In genomic region chr4:111268769-111269414, GRCh38 we compare ENCODE assay signal across 11 cellular contexts.
DNase-seq lines count a peak whose midpoint lies in the region; ATAC-seq and TF ChIP-seq lines count a peak whose summit lies in the region.
"Had no signal": no experiment of that assay in that cellular context is flagged by ENCODE, and none has a peak within 500 bp of the region (broad histone marks: within the 10 kb centered on the region; RNA-seq: fewer than 3 reads in every experiment).

No MANE protein-coding gene starts in this region.

- H3K36me3 ChIP-seq in MM.1S (replicated peaks; ENCODE audit: insufficient read depth, low read length) (no peaks in the 10 kb centered on the region), mesenchymal stem cell (ENCODE audit: control insufficient read depth in 1 of 2, insufficient read depth in 2 of 2, low read depth in 1 of 2, low read length in 2 of 2) (no peaks in the 10 kb centered on the region), BE2C (no peaks in the 10 kb centered on the region)

- no peak overlapping the region for H3K9ac ChIP-seq in MM.1S (ENCODE audit: low read length)
- H3K9ac ChIP-seq in mesenchymal stem cell (ENCODE audit: low read length): no peak overlapping the region

- H3K18ac ChIP-seq in mesenchymal stem cell (ENCODE audit: low read depth in 1 of 2, low read length in 2 of 2): no peak overlapping the region

- H3K4me3 Mint-ChIP-seq in stimulated activated naive CD8-positive, alpha-beta T cell treated with anti-CD3 and anti-CD28 coated beads, Interleukin-15, amount 100 ng/mL, for 72 hours: no peak overlapping the region
- H3K4me3 Mint-ChIP-seq: activated naive CD8-positive, alpha-beta T cell treated with anti-CD3 and anti-CD28 coated beads, Interleukin-2, amount 10 ng/mL, durations not matched to agents 7 days and 5 days had no signal

- H3K27ac ChIP-seq in MM.1S (ENCODE audit: low read length) (no peak overlapping the region), mesenchymal stem cell (ENCODE audit: low read length, poor library complexity, severe bottlenecking) (no peak overlapping the region)

- no peaks in the 10 kb centered on the region for H3K4me1 Mint-ChIP-seq in stimulated activated naive CD8-positive, alpha-beta T cell treated with anti-CD3 and anti-CD28 coated beads, Interleukin-15, amount 100 ng/mL, for 72 hours
- H3K4me1 Mint-ChIP-seq: activated naive CD8-positive, alpha-beta T cell treated with anti-CD3 and anti-CD28 coated beads, Interleukin-2, amount 10 ng/mL, durations not matched to agents 7 days and 5 days had no signal

- no peak overlapping the region for H3K14ac ChIP-seq in mesenchymal stem cell (ENCODE audit: low read length in 2 of 2)

- H3K27me3 Mint-ChIP-seq in stimulated activated naive CD8-positive, alpha-beta T cell treated with anti-CD3 and anti-CD28 coated beads, Interleukin-15, amount 100 ng/mL, for 72 hours: no peaks in the 10 kb centered on the region
- H3K27me3 Mint-ChIP-seq: activated naive CD8-positive, alpha-beta T cell treated with anti-CD3 and anti-CD28 coated beads, Interleukin-2, amount 10 ng/mL, durations not matched to agents 7 days and 5 days had no signal

- H3K9me3 Mint-ChIP-seq in stimulated activated naive CD8-positive, alpha-beta T cell treated with anti-CD3 and anti-CD28 coated beads, Interleukin-15, amount 100 ng/mL, for 72 hours: peaks cover 0 to 5% of the 10 kb centered on the region in 2 donors
- H3K9me3 Mint-ChIP-seq: activated naive CD8-positive, alpha-beta T cell treated with anti-CD3 and anti-CD28 coated beads, Interleukin-2, amount 10 ng/mL, durations not matched to agents 7 days and 5 days had no signal

- no peak overlapping the region for H3K27ac Mint-ChIP-seq in stimulated activated naive CD8-positive, alpha-beta T cell treated with anti-CD3 and anti-CD28 coated beads, Interleukin-15, amount 100 ng/mL, for 72 hours
- H3K27ac Mint-ChIP-seq: activated naive CD8-positive, alpha-beta T cell treated with anti-CD3 and anti-CD28 coated beads, Interleukin-2, amount 10 ng/mL, durations not matched to agents 7 days and 5 days had no signal

- no peak overlapping the region for H2BK12ac ChIP-seq in mesenchymal stem cell (ENCODE audit: low read length in 2 of 2)

- H3K4ac ChIP-seq in mesenchymal stem cell (ENCODE audit: low read depth in 1 of 2, low read length in 2 of 2): no peak overlapping the region

- CTCF ChIA-PET in HEK293T (lab: Yijun Ruan, JAX): no interaction called here

- H3K27me3 ChIP-seq in MM.1S (replicated peaks; ENCODE audit: insufficient read depth, low read length) (no peaks in the 10 kb centered on the region), mesenchymal stem cell (ENCODE audit: control insufficient read depth in 1 of 2, insufficient read depth in 1 of 2, low read length in 2 of 2) (peaks cover 0 to under 1% of the 10 kb centered on the region in 2 experiments), BE2C (no peaks in the 10 kb centered on the region; the same call in 1 of the 2 replicates)

- DNase-seq in GM12865 (ENCODE audit: low read depth) (peak; percentile 52), HEK293T (ENCODE audit: extremely low spot score) (no peak), MM.1S (peak; percentile 68), mesenchymal stem cell (peak; percentile 33), middle frontal gyrus (ENCODE audit: extremely low spot score, low spot score) (no peak), BE2C (no peak), DMS153 treated with DMSO at 0.1 percent for 48 hours (lab: John Stamatoyannopoulos, UW; ENCODE audit: unreplicated experiment) (no peak)
- DNase-seq in stimulated activated naive CD8-positive, alpha-beta T cell treated with anti-CD3 and anti-CD28 coated beads, Interleukin-15, amount 100 ng/mL, for 72 hours: no peak
- DNase-seq: activated naive CD8-positive, alpha-beta T cell treated with anti-CD3 and anti-CD28 coated beads, Interleukin-2, amount 10 ng/mL, durations not matched to agents 7 days and 5 days; NCI-H187; T-helper 9 cell had no signal

- no peak overlapping the region for H2AK5ac ChIP-seq in mesenchymal stem cell (ENCODE audit: low read length, severe bottlenecking)

- no peak overlapping the region for H4K91ac ChIP-seq in mesenchymal stem cell (ENCODE audit: low read length)

- no peaks in the 10 kb centered on the region; the same call in 1 of the 2 replicates for H3F3A ChIP-seq in MM.1S (ENCODE audit: insufficient read depth, low read length)

- H3K23ac ChIP-seq in mesenchymal stem cell (ENCODE audit: low read length in 2 of 2): no peak overlapping the region

- H3K79me2 ChIP-seq in MM.1S (ENCODE audit: low read length): no peaks in the 10 kb centered on the region

- no peaks in the 10 kb centered on the region for H4K20me1 ChIP-seq in MM.1S (ENCODE audit: insufficient read depth, low read length)

- no peak overlapping the region for H4K8ac ChIP-seq in mesenchymal stem cell (ENCODE audit: low read length)

- H2BK5ac ChIP-seq in mesenchymal stem cell (ENCODE audit: low read depth, low read length, poor library complexity, severe bottlenecking): no peak overlapping the region

- WGBS in mesenchymal stem cell: no CpG with 5 or more reads among the region's 2 CpGs

- peaks cover 37% of the 10 kb centered on the region for H3K4me1 ChIP-seq in MM.1S (ENCODE audit: low read length)
- H3K4me1 ChIP-seq in mesenchymal stem cell (ENCODE audit: control insufficient read depth, insufficient read depth, low read depth, low read length): no peaks in the 10 kb centered on the region
- H3K4me1 ChIP-seq in BE2C: no peaks in the 10 kb centered on the region

- H3K4me3 ChIP-seq in GM12865 (ENCODE audit: low read depth, low read length) (no peak overlapping the region), MM.1S (ENCODE audit: low read length) (no peak overlapping the region), mesenchymal stem cell (ENCODE audit: insufficient read depth in 1 of 2, low read depth in 1 of 2, low read length in 2 of 2) (no peak overlapping the region), BE2C (ENCODE audit: low read depth, low read length) (no peak overlapping the region)

- no peaks in the 10 kb centered on the region for H3K9me3 ChIP-seq in MM.1S (replicated peaks; ENCODE audit: insufficient read depth, low read length)
- H3K9me3 ChIP-seq in mesenchymal stem cell (ENCODE audit: control insufficient read depth, low read length): no peaks in the 10 kb centered on the region
- H3K9me3 ChIP-seq in BE2C: no peaks in the 10 kb centered on the region

- no peak overlapping the region for H2BK120ac ChIP-seq in mesenchymal stem cell (ENCODE audit: low read depth, low read length)

- no peak overlapping the region for H2AFZ ChIP-seq in MM.1S (ENCODE audit: low read length)
- no peak overlapping the region for H2AFZ ChIP-seq in mesenchymal stem cell (ENCODE audit: low read depth, low read length)

- POLR2A ChIA-PET in HEK293T (lab: Yijun Ruan, JAX): no interaction called here

- no peak for TF ChIP-seq CTCF in GM12865 (IDR thresholded peaks at IDR 0.05; ENCODE audit: insufficient read depth, low read depth, low read length, missing control alignments)
- TF ChIP-seq CTCF in MM.1S (IDR thresholded peaks at IDR 0.05; ENCODE audit: low read length): no peak
- TF ChIP-seq CTCF in BE2C (IDR thresholded peaks at IDR 0.05; ENCODE audit: low read depth, low read length): no peak

- H3K9me2 ChIP-seq in MM.1S (replicated peaks; ENCODE audit: insufficient read depth, low read length): no peaks in the 10 kb centered on the region

- 0 out of 2 replicates have a peak overlapping the region, but pooled peaks have one; percentile 28 for H3K4me2 ChIP-seq in MM.1S (ENCODE audit: low read depth, low read length)
- no peak overlapping the region for H3K4me2 ChIP-seq in mesenchymal stem cell (ENCODE audit: low read length, poor library complexity, severe bottlenecking)

- no peak overlapping the region for H2BK15ac ChIP-seq in mesenchymal stem cell (ENCODE audit: low read depth, poor library complexity, severe bottlenecking)

- no peak for ATAC-seq in stimulated activated naive CD8-positive, alpha-beta T cell treated with anti-CD3 and anti-CD28 coated beads, Interleukin-15, amount 100 ng/mL, for 72 hours

- H3K79me1 ChIP-seq in mesenchymal stem cell (replicated peaks; ENCODE audit: low read length, poor library complexity, severe bottlenecking): no peaks in the 10 kb centered on the region

TF ChIP-seq in HEK293T, 16 proteins besides CTCF, POLR2A, EP300 and RAD21:
- TF ChIP-seq CTBP1 (IDR thresholded peaks at IDR 0.05; ENCODE audit: borderline replicate concordance): no peak
- TF ChIP-seq BHLHE40 (IDR thresholded peaks at IDR 0.05; ENCODE audit: borderline replicate concordance): no peak
- peak; percentile 69 for TF ChIP-seq PKNOX1 (IDR thresholded peaks at IDR 0.05)

Comparison
In these comparisons a context has a peak if more than half of its experiments do, and no peak if none do; other contexts are left out.
1. DNase-seq: peak in GM12865 (single experiment), MM.1S (single experiment) and mesenchymal stem cell (single experiment); none in HEK293T (single experiment), middle frontal gyrus (single experiment), BE2C (single experiment), stimulated activated naive CD8-positive, alpha-beta T cell treated with anti-CD3 and anti-CD28 coated beads, Interleukin-15, amount 100 ng/mL, for 72 hours (0 of 2) and DMS153 treated with DMSO at 0.1 percent for 48 hours (single experiment).